ENCODE assay signal across 8 cellular contexts in genomic region chr9:95313010-95313498, GRCh38. TPM values are rescaled to one million over a fixed set of nuclear protein-coding genes. Genes with fewer than 3 reads are reported as not detected.
DNase-seq lines count a peak whose midpoint lies in the region; ATAC-seq and TF ChIP-seq lines count a peak whose summit lies in the region.

No MANE protein-coding gene starts in this region.

- H3K27me3 ChIP-seq in heart left ventricle = no peaks in the 10 kb centered on the region

- H3K9me3 Mint-ChIP-seq in activated T-helper 2 cell treated with anti-CD3 and anti-CD28 coated beads, Interferon-gamma antibody, Interleukin-2, Interleukin-4, amounts not matched to agents 10 μg/mL and 5 μg/mL and 100 μg/mL, durations not matched to agents 14 hours and 24 hours and 36 hours = no peaks in the 10 kb centered on the region

- H3K4me1 ChIP-seq in heart left ventricle = peaks cover 0 to 15% (median 5%) of the 10 kb centered on the region in 12 donors

- TF ChIP-seq CTCF in heart left ventricle (IDR thresholded peaks at IDR 0.05) = no peak

- H3K36me3 ChIP-seq in heart left ventricle = no peaks in the 10 kb centered on the region

- no peak overlapping the region for H3K27ac Mint-ChIP-seq in activated T-helper 2 cell treated with anti-CD3 and anti-CD28 coated beads, Interferon-gamma antibody, Interleukin-2, Interleukin-4, amounts not matched to agents 10 μg/mL and 5 μg/mL and 100 μg/mL, durations not matched to agents 14 hours and 24 hours and 36 hours

- H3K27ac ChIP-seq in heart left ventricle = no peak overlapping the region

- H3K36me3 Mint-ChIP-seq in activated T-helper 2 cell treated with anti-CD3 and anti-CD28 coated beads, Interferon-gamma antibody, Interleukin-2, Interleukin-4, amounts not matched to agents 10 μg/mL and 5 μg/mL and 100 μg/mL, durations not matched to agents 14 hours and 24 hours and 36 hours (ENCODE audit: low read depth) = no peaks in the 10 kb centered on the region

- 35 to 64% (median 42%) methylated on average over 26 to 29 of the region's 29 CpGs for WGBS in heart left ventricle, 4 donors

- peak overlapping the region in 10 of 12 donors; percentile 15 to 55 (median 44) for H3K4me3 ChIP-seq in heart left ventricle

- TF ChIP-seq POLR2A in heart left ventricle (IDR thresholded peaks at IDR 0.05) = no peak

- peaks cover 7% of the 10 kb centered on the region for H3K27me3 Mint-ChIP-seq in activated T-helper 2 cell treated with anti-CD3 and anti-CD28 coated beads, Interferon-gamma antibody, Interleukin-2, Interleukin-4, amounts not matched to agents 10 μg/mL and 5 μg/mL and 100 μg/mL, durations not matched to agents 14 hours and 24 hours and 36 hours (ENCODE audit: low read depth)

- H3K4me3 Mint-ChIP-seq in activated T-helper 2 cell treated with anti-CD3 and anti-CD28 coated beads, Interferon-gamma antibody, Interleukin-2, Interleukin-4, amounts not matched to agents 10 μg/mL and 5 μg/mL and 100 μg/mL, durations not matched to agents 14 hours and 24 hours and 36 hours (ENCODE audit: low read depth) = peak overlapping the region; percentile 5

- intact Hi-C loops in activated T-helper 2 cell treated with anti-CD3 and anti-CD28 coated beads, Interferon-gamma antibody, Interleukin-2, Interleukin-4, amounts not matched to agents 10 μg/mL and 5 μg/mL and 100 μg/mL, durations not matched to agents 14 hours and 24 hours and 36 hours (cut with micrococcal nuclease) = no loop called here
- intact Hi-C loops in heart left ventricle (cut with DNase I) = loop anchor here in 2 of 10 donors (10.0 kb wide), 2 partner anchors 192 to 562 kb away; partner anchors contain the start of gene ERCC6L2 (in 1 of the 2)

- ATAC-seq in heart left ventricle (peak in 3 of 4 donors; percentile 43 to 71 (median 48)), GM21423 (IDR thresholded peaks at IDR 0.05; ENCODE audit: unreplicated experiment) (no peak)

- H3K4me1 Mint-ChIP-seq in activated T-helper 2 cell treated with anti-CD3 and anti-CD28 coated beads, Interferon-gamma antibody, Interleukin-2, Interleukin-4, amounts not matched to agents 10 μg/mL and 5 μg/mL and 100 μg/mL, durations not matched to agents 14 hours and 24 hours and 36 hours (ENCODE audit: low read depth) = peaks cover 31% of the 10 kb centered on the region

- H3K9me3 ChIP-seq in heart left ventricle = no peaks in the 10 kb centered on the region

- DNase-seq in Daoy (ENCODE audit: low read depth) (peak; percentile 71), NCI-H1436 treated with DMSO at 0.1 percent for 48 hours (lab: John Stamatoyannopoulos, UW) (peak; percentile 72), heart left ventricle (peak; percentile 37 to 73 (median 65)), pons (ENCODE audit: low spot score) (peak; percentile 18)
- no peak for DNase-seq in activated T-helper 2 cell treated with anti-CD3 and anti-CD28 coated beads, Interferon-gamma antibody, Interleukin-2, Interleukin-4, amounts not matched to agents 10 μg/mL and 5 μg/mL and 100 μg/mL, durations not matched to agents 14 hours and 24 hours and 36 hours (ENCODE audit: low spot score)
- no peak for DNase-seq in stimulated activated CD4-positive, alpha-beta T cell treated with anti-CD3 and anti-CD28 coated beads, Interleukin-4, amount 100 ng/mL, for 4 hours
- no peak for DNase-seq in activated CD8-positive, alpha-beta memory T cell treated with anti-CD3 and anti-CD28 coated beads, Interleukin-2, amount 50 U/mL, for 4 hours

RNA-seq across cellular contexts. Expression of gene FANCC, which starts 4.5 kb away (rescaled TPM):
- total RNA-seq in Daoy (2014; rRNA removed; shearing (Covaris generic)) = 8.5 and 23.9 TPM in 2 replicates
- total RNA-seq in activated T-helper 2 cell treated with anti-CD3 and anti-CD28 coated beads, Interferon-gamma antibody, Interleukin-2, Interleukin-4, amounts not matched to agents 10 μg/mL and 5 μg/mL and 100 μg/mL, durations not matched to agents 14 hours and 24 hours and 36 hours = 12.6 and 16.8 TPM in 2 replicates
- 1 to 10 TPM; 2.9 to 6.2 (median 4.2) TPM for total RNA-seq in heart left ventricle
- 1 to 10 TPM; 2.4 to 5.9 TPM for polyA plus RNA-seq in heart left ventricle

Comparison
In these comparisons a context has a peak if more than half of its experiments do, and no peak if none do; other contexts are left out.
1. DNase-seq: peak in Daoy (single experiment), NCI-H1436 treated with DMSO at 0.1 percent for 48 hours (single experiment), heart left ventricle (5 of 5) and pons (single experiment); none in activated T-helper 2 cell treated with anti-CD3 and anti-CD28 coated beads, Interferon-gamma antibody, Interleukin-2, Interleukin-4, amounts not matched to agents 10 μg/mL and 5 μg/mL and 100 μg/mL, durations not matched to agents 14 hours and 24 hours and 36 hours (single experiment), stimulated activated CD4-positive, alpha-beta T cell treated with anti-CD3 and anti-CD28 coated beads, Interleukin-4, amount 100 ng/mL, for 4 hours (0 of 2) and activated CD8-positive, alpha-beta memory T cell treated with anti-CD3 and anti-CD28 coated beads, Interleukin-2, amount 50 U/mL, for 4 hours (single experiment).